Comparison of ENCODE assay signal across 8 cellular contexts in the genomic region with DNA sequence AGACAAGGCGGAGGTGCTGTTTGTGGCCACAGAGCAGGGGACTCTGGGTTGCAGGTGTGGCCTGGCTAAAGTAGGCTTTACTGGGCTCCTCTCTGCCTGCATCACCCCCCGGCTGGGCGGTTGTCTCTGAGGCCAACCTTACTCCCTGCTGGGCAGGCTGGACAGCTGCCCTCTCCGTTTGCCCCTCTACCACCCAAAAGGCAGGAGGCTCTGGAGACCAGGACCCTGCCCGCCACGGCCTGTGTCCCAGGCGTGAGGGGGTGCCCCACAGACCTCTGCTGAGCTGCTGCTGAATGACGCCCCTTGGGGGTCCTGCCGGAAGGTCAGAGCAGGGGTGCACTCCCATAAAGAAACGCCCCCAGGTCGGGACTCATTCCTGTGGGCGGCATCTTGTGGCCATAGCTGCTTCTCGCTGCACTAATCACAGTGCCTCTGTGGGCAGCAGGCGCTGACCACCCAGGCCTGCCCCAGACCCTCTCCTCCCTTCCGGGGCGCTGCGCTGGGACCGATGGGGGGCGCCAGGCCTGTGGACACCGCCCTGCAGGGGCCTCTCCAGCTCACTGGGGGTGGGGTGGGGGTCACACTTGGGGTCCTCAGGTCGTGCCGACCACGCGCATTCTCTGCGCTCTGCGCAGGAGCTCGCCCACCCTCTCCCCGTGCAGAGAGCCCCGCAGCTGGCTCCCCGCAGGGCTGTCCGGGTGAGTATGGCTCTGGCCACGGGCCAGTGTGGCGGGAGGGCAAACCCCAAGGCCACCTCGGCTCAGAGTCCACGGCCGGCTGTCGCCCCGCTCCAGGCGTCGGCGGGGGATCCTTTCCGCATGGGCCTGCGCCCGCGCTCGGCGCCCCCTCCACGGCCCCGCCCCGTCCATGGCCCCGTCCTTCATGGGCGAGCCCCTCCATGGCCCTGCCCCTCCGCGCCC. TPM values are rescaled to one million over a fixed set of nuclear protein-coding genes. Genes with fewer than 3 reads are reported as not detected.
A peak's percentile ranks its signal among the peaks of the same experiment; 100 is the strongest.
DNase-seq lines count a peak whose midpoint lies in the region; ATAC-seq and TF ChIP-seq lines count a peak whose summit lies in the region.

No MANE protein-coding gene starts in this region.

- H3K4me3 ChIP-seq in adipocyte (ENCODE audit: low read length) = peak overlapping the region; percentile 81
- H3K4me3 ChIP-seq in kidney epithelial cell (ENCODE audit: low read depth, low read length) = peak overlapping the region; percentile 70
- H3K4me3 ChIP-seq in thyroid gland (replicated peaks in 1 of 3) = peak overlapping the region; percentile 59 to 71 (median 60)

- ATAC-seq in GM19025 (IDR thresholded peaks at IDR 0.05; ENCODE audit: low read depth, unreplicated experiment) (peak; percentile 27), HG03354 (IDR thresholded peaks at IDR 0.05; ENCODE audit: poor library complexity, severe bottlenecking, unreplicated experiment) (peak; percentile 18)

- DNase-seq in 8988T = peak; percentile 72
- peak; percentile 13 for DNase-seq in adipocyte (ENCODE audit: low read depth)
- no peak for DNase-seq in kidney epithelial cell (ENCODE audit: low read depth)
- peak in 1 of 2 donors; percentile 7 for DNase-seq in thyroid gland
- no peak for DNase-seq in SW 1271 (lab: John Stamatoyannopoulos, UW)
- DNase-seq in activated CD8-positive, alpha-beta memory T cell treated with anti-CD3 and anti-CD28 coated beads for 24 hours = no peak

- H3K9ac ChIP-seq in adipocyte (ENCODE audit: low read length) = peak overlapping the region; percentile 83

- TF ChIP-seq POLR2A in thyroid gland (IDR thresholded peaks at IDR 0.05) = peak in 1 of 2 donors; percentile 34

- intact Hi-C loops in thyroid gland (cut with DNase I) = loop anchor here (5.0 kb wide), 1 partner anchor 219 kb away; a partner anchor contains a TSS

- H3K27me3 ChIP-seq in adipocyte (replicated peaks; ENCODE audit: control insufficient read depth, insufficient read depth, low read length) (no peaks in the 10 kb centered on the region), kidney epithelial cell (ENCODE audit: control insufficient read depth, insufficient read depth, low read length) (no peaks in the 10 kb centered on the region), thyroid gland (no peaks in the 10 kb centered on the region)

- TF ChIP-seq CTCF in kidney epithelial cell (IDR thresholded peaks at IDR 0.05; ENCODE audit: insufficient read depth, low read length, poor library complexity, severe bottlenecking) (peak; percentile 33), thyroid gland (IDR thresholded peaks at IDR 0.05) (no peak)

- no peaks in the 10 kb centered on the region for H3K9me3 ChIP-seq in adipocyte (ENCODE audit: control insufficient read depth, low read length)
- no peaks in the 10 kb centered on the region for H3K9me3 ChIP-seq in thyroid gland

- peaks cover 13% of the 10 kb centered on the region for H3K4me1 ChIP-seq in adipocyte (ENCODE audit: control insufficient read depth, insufficient read depth, low read length)
- H3K4me1 ChIP-seq in thyroid gland = peaks cover 19 to 31% of the 10 kb centered on the region in 2 donors

- H3K36me3 ChIP-seq in adipocyte (ENCODE audit: control insufficient read depth, insufficient read depth, low read length, severe bottlenecking) = no peaks in the 10 kb centered on the region
- no peaks in the 10 kb centered on the region for H3K36me3 ChIP-seq in kidney epithelial cell (ENCODE audit: control insufficient read depth, insufficient read depth, low read length)
- no peaks in the 10 kb centered on the region for H3K36me3 ChIP-seq in thyroid gland

- WGBS in thyroid gland, 2 donors = 19% methylated on average over 15 of the region's 54 CpGs; no CpG with 5 or more reads in 1 of the 2 donors

- H3K27ac ChIP-seq in thyroid gland = peak overlapping the region in 2 of 3 donors; percentile 39

RNA-seq across cellular contexts. Expression of a gene that starts 0.9 kb away (rescaled TPM):
- total RNA-seq in kidney epithelial cell = not detected in 2 replicates
- not detected for total RNA-seq in thyroid gland

RNA-seq across cellular contexts. Expression of a gene that starts 1.1 kb away (rescaled TPM):
- total RNA-seq in kidney epithelial cell (43.8 and 72.6 TPM in 2 replicates), thyroid gland (100 to 1,000 TPM in 1 of 4 donors, 10 to 100 TPM in 3; 49.6 to 155 (median 83.1) TPM)

Comparison
In these comparisons a context has a peak if more than half of its experiments do, and no peak if none do; other contexts are left out.
1. DNase-seq: peak in 8988T (single experiment) and adipocyte (single experiment); none in kidney epithelial cell (single experiment), SW 1271 (0 of 2) and activated CD8-positive, alpha-beta memory T cell treated with anti-CD3 and anti-CD28 coated beads for 24 hours (single experiment).
2. Peak in every context shown above with its lines, with median percentiles within 50 percentile points of each other: H3K4me3 ChIP-seq.